27 cellular contexts compared by ENCODE assay signal in the genomic region with DNA sequence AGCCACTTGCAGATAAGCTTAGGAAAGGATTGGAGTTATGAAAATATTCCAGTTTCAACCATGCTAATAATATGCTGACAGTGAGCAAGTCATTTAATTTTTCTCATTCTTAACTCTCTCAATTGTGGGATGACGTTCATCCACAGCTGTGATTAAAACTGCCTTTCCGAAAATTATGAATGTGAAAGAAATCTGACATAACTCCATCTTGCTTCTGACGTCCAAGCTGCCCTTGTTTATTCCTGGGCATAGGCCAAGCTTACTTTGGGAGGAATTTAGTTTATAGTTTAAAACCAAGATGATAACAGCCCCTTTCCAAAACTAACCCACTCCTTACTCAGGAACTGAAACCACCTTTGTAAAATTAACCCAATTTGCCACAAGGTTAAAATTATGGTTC. TPM values are rescaled to one million over a fixed set of nuclear protein-coding genes. Genes with fewer than 3 reads are reported as not detected.
"Had no signal": no experiment of that assay in that cellular context is flagged by ENCODE, and none has a peak within 500 bp of the region (broad histone marks: within the 10 kb centered on the region; RNA-seq: fewer than 3 reads in every experiment).

No MANE protein-coding gene starts in this region.

- H3K4me1 ChIP-seq: ascending aorta, neural progenitor cell, spleen, tibial nerve had no signal

- H3K9ac ChIP-seq: neural progenitor cell had no signal

- DNase-seq: activated CD4-positive, alpha-beta T cell treated with anti-CD3 and anti-CD28 coated beads for 48 hours; activated CD4-positive, alpha-beta T cell treated with anti-CD3 and anti-CD28 coated beads, Interleukin-2, amount 50 U/mL, for 48 hours; activated CD8-positive, alpha-beta memory T cell treated with anti-CD3 and anti-CD28 coated beads for 24 hours; activated effector memory CD4-positive, alpha-beta T cell treated with Interleukin-2 at 50 U/mL for 16 hours; activated naive CD4-positive, alpha-beta T cell treated with anti-CD3 and anti-CD28 coated beads for 36 hours; activated naive CD8-positive, alpha-beta T cell treated with anti-CD3 and anti-CD28 coated beads, Interleukin-2, amount 10 ng/mL, durations not matched to agents 7 days and 5 days; caudate nucleus; head of caudate nucleus; hippocampal formation; immature natural killer cell; midbrain; natural killer cell; occipital lobe; posterior cingulate gyrus; right cardiac atrium; spleen; stimulated activated naive CD4-positive, alpha-beta T cell treated with Interleukin-2 at 50 U/mL for 16 hours; T-helper 17 cell; T1000; WERI-Rb-1 had no signal

- ATAC-seq: activated CD4-positive, CD25-positive, alpha-beta regulatory T cell treated with anti-CD3 and anti-CD28 coated beads, Interleukin-2, amount 50 U/mL, for 24 hours; esophagus mucosa; natural killer cell; right cardiac atrium; T-helper 17 cell had no signal

- H3K9me3 ChIP-seq: ascending aorta had no signal

- H2AFZ ChIP-seq: neural progenitor cell had no signal

- H3K4me3 ChIP-seq: ascending aorta, neural progenitor cell, spleen, tibial nerve had no signal

- H3K36me3 ChIP-seq: ascending aorta, neural progenitor cell, spleen, tibial nerve, WERI-Rb-1 had no signal

- H3K4me2 ChIP-seq: neural progenitor cell had no signal

- H3K27ac ChIP-seq: ascending aorta, neural progenitor cell, spleen, tibial nerve, WERI-Rb-1 had no signal

- H3K27me3 ChIP-seq: ascending aorta, neural progenitor cell, spleen, tibial nerve had no signal

RNA-seq across cellular contexts. Expression of gene RGS18, which starts 11.0 kb away (rescaled TPM):
- total RNA-seq: activated naive CD4-positive, alpha-beta T cell treated with anti-CD3 and anti-CD28 coated beads for 36 hours; endothelial cell of umbilical vein; kidney epithelial cell had no signal
- polyA plus RNA-seq: endothelial cell of umbilical vein had no signal
